ENCODE assay signal across 9 cellular contexts in genomic region chr16:4765511-4766474, GRCh38. TPM values are rescaled to one million over a fixed set of nuclear protein-coding genes. Genes with fewer than 3 reads are reported as not detected.
DNase-seq lines count a peak whose midpoint lies in the region; ATAC-seq, FAIRE-seq and TF ChIP-seq lines count a peak whose summit lies in the region.
"Had no signal": no experiment of that assay in that cellular context is flagged by ENCODE, and none has a peak within 500 bp of the region (broad histone marks: within the 10 kb centered on the region; RNA-seq: fewer than 3 reads in every experiment).

No MANE protein-coding gene starts in this region.

- H3K4me1 ChIP-seq in A673 (ENCODE audit: insufficient read depth, low read length, poor library complexity, severe bottlenecking) (peaks cover 13% of the 10 kb centered on the region), mucosa of rectum (ENCODE audit: control insufficient read depth in 2 of 2, insufficient read depth in 2 of 2, low read length in 2 of 2) (peaks cover 20 to 24% of the 10 kb centered on the region in 2 donors)

- H3K36me3 ChIP-seq in A673 (ENCODE audit: insufficient read depth, low read length, poor library complexity, severe bottlenecking) (peaks cover 34% of the 10 kb centered on the region), mucosa of rectum (ENCODE audit: control insufficient read depth in 2 of 2, insufficient read depth in 2 of 2, low read length in 2 of 2) (peaks cover 12 to 28% of the 10 kb centered on the region in 2 donors)

- peak overlapping the region; percentile 87 for H3K27ac ChIP-seq in A673 (ENCODE audit: low read depth, low read length, poor library complexity, severe bottlenecking)
- H3K27ac ChIP-seq in mucosa of rectum (ENCODE audit: low read depth in 2 of 2, low read length in 2 of 2): no peak overlapping the region

- no peaks in the 10 kb centered on the region for H3K36me3 Mint-ChIP-seq in IgD-negative memory B cell

- no peak for TF ChIP-seq CTCF in A673 (conservative IDR thresholded peaks at IDR 0.05; ENCODE audit: low read depth, low read length)
- TF ChIP-seq CTCF in cardiac fibroblast (IDR thresholded peaks at IDR 0.05; ENCODE audit: low read depth, low read length): no peak

- peak overlapping the region; percentile 62 to 70 (median 67) for H3K27ac Mint-ChIP-seq in IgD-negative memory B cell

- POLR2A ChIA-PET in A673 (lab: Charles Lee; ENCODE audit: low non-redundant PET): no interaction called here

- peak overlapping the region; percentile 80 to 98 (median 90) for H3K4me3 Mint-ChIP-seq in IgD-negative memory B cell

- H3K4me3 ChIP-seq in A673 (ENCODE audit: low read depth, low read length, poor library complexity, severe bottlenecking): peak overlapping the region; percentile 82
- peak overlapping the region; percentile 87 to 88 for H3K4me3 ChIP-seq in cardiac fibroblast (replicated peaks in 1 of 2; ENCODE audit: low read depth in 2 of 2, low read length in 2 of 2)
- peak overlapping the region; percentile 73 to 96 for H3K4me3 ChIP-seq in mucosa of rectum (ENCODE audit: low read length in 2 of 2)

- FAIRE-seq in GM19239 (lab: Jason Lieb, UNC): no peak

- no peak for DNase-seq in A673 (ENCODE audit: low spot score)
- DNase-seq in cardiac fibroblast (ENCODE audit: low read depth in 2 of 2): no peak
- DNase-seq in OCI-M2 (lab: John Stamatoyannopoulos, UW; ENCODE audit: unreplicated experiment): no peak
- DNase-seq in GM19239 (ENCODE audit: insufficient read length, low spot score): no peak
- no peak for DNase-seq in NCI-H526 treated with DMSO at 0.1 percent for 48 hours (lab: John Stamatoyannopoulos, UW)
- DNase-seq: Kasumi-1 had no signal

- intact Hi-C loops in A673 (cut with micrococcal nuclease; ENCODE audit: unreplicated experiment): no loop called here

- H3K9me3 ChIP-seq in A673 (ENCODE audit: low read depth, low read length, poor library complexity, severe bottlenecking) (no peaks in the 10 kb centered on the region), mucosa of rectum (ENCODE audit: control insufficient read depth in 2 of 2, low read length in 2 of 2) (no peaks in the 10 kb centered on the region)

- BruUV-seq in A673 (replicated peaks; lab: Mats Ljungman, UMichigan): no TSS peak

- no peaks in the 10 kb centered on the region for H3K27me3 Mint-ChIP-seq in IgD-negative memory B cell

- peak overlapping the region; percentile 84 to 87 for H3K9ac ChIP-seq in mucosa of rectum (ENCODE audit: low read depth in 1 of 2, low read length in 2 of 2)

- CTCF ChIA-PET in A673 (lab: Charles Lee): no interaction called here

- no peaks in the 10 kb centered on the region for H3K27me3 ChIP-seq in A673 (replicated peaks; ENCODE audit: insufficient read depth, low read depth, low read length, poor library complexity)
- H3K27me3 ChIP-seq in mucosa of rectum (ENCODE audit: control insufficient read depth in 2 of 2, insufficient read depth in 2 of 2, low read length in 2 of 2): no peaks in the 10 kb centered on the region

- peaks cover 15 to 24% (median 18%) of the 10 kb centered on the region in 3 donors for H3K4me1 Mint-ChIP-seq in IgD-negative memory B cell

- H3K9me3 Mint-ChIP-seq in IgD-negative memory B cell: no peaks in the 10 kb centered on the region

- no peak for ATAC-seq in HG03460 (IDR thresholded peaks at IDR 0.05; ENCODE audit: unreplicated experiment)

RNA-seq across cellular contexts. Expression of gene ZNF500, which starts 1.2 kb away (rescaled TPM):
- total RNA-seq in A673 (2021): 16.8 and 19.1 TPM in 2 replicates
- polyA plus RNA-seq in IgD-negative memory B cell: 17.8 TPM

RNA-seq across cellular contexts. Expression of gene SEPTIN12, which starts 22.4 kb away (rescaled TPM):
- total RNA-seq in A673 (2021): not detected in 2 replicates
- polyA plus RNA-seq in IgD-negative memory B cell: not detected

RNA-seq across cellular contexts. Expression of gene SMIM22, which starts 29.4 kb away (rescaled TPM):
- total RNA-seq in A673 (2021): not detected in 2 replicates
- not detected for polyA plus RNA-seq in IgD-negative memory B cell

RNA-seq across cellular contexts. Expression of gene DNAAF8, which starts 31.5 kb away (rescaled TPM):
- total RNA-seq in A673 (2021): 0.15 and 0.72 TPM in 2 replicates
- polyA plus RNA-seq in IgD-negative memory B cell: 0.35 TPM

RNA-seq across cellular contexts. Expression of gene ANKS3, which starts 31.7 kb away (rescaled TPM):
- total RNA-seq in A673 (2021): 26.9 and 30.3 TPM in 2 replicates
- polyA plus RNA-seq in IgD-negative memory B cell: 5.3 TPM
